17 cellular contexts compared by ENCODE assay signal in genomic region chr16:89268987-89269735, GRCh38. TPM values are rescaled to one million over a fixed set of nuclear protein-coding genes. Genes with fewer than 3 reads are reported as not detected.
DNase-seq lines count a peak whose midpoint lies in the region; ATAC-seq, FAIRE-seq and TF ChIP-seq lines count a peak whose summit lies in the region.
"Had no signal": no experiment of that assay in that cellular context is flagged by ENCODE, and none has a peak within 500 bp of the region (broad histone marks: within the 10 kb centered on the region; RNA-seq: fewer than 3 reads in every experiment).

No MANE protein-coding gene starts in this region.

- intact Hi-C loops in kidney (cut with DNase I): no loop called here

- no peaks in the 10 kb centered on the region for H3K27me3 Mint-ChIP-seq in activated CD8-positive, alpha-beta memory T cell treated with anti-CD3 and anti-CD28 coated beads, Interleukin-2, amount 10 ng/mL, durations not matched to agents 7 days and 5 days

- H3K9me3 Mint-ChIP-seq in activated CD8-positive, alpha-beta memory T cell treated with anti-CD3 and anti-CD28 coated beads, Interleukin-2, amount 10 ng/mL, durations not matched to agents 7 days and 5 days (ENCODE audit: low read depth): no peaks in the 10 kb centered on the region
- H3K9me3 Mint-ChIP-seq: activated naive CD4-positive, alpha-beta T cell treated with anti-CD3 and anti-CD28 coated beads for 36 hours had no signal

- no peaks in the 10 kb centered on the region for H3K4me1 Mint-ChIP-seq in activated CD8-positive, alpha-beta memory T cell treated with anti-CD3 and anti-CD28 coated beads, Interleukin-2, amount 10 ng/mL, durations not matched to agents 7 days and 5 days

- H3K9ac ChIP-seq in kidney (ENCODE audit: low read length in 2 of 2): no peak overlapping the region

- H3K4me3 ChIP-seq in astrocyte of the spinal cord (ENCODE audit: low read depth, low read length) (no peak overlapping the region), kidney (ENCODE audit: low read length in 2 of 2) (no peak overlapping the region)
- H3K4me3 ChIP-seq: uterus had no signal

- FAIRE-seq in kidney (lab: Jason Lieb, UNC): no peak
- FAIRE-seq: colon, islet of Langerhans had no signal

- CTCF ChIA-PET in activated CD8-positive, alpha-beta memory T cell treated with anti-CD3 and anti-CD28 coated beads, Interleukin-2, amount 10 ng/mL, durations not matched to agents 7 days and 5 days (lab: Charles Lee): interaction anchor here (0.5 to 1.5 kb wide), 3 partner anchors 19 to 977 kb away, joined by 3 to 5 read pairs (median 4); no protein-coding TSS in a partner anchor

- no peaks in the 10 kb centered on the region for H3K9me3 ChIP-seq in kidney (ENCODE audit: control insufficient read depth in 1 of 2, low read length in 2 of 2)
- H3K9me3 ChIP-seq: BE2C, uterus had no signal

- DNase-seq in A172 (ENCODE audit: low spot score) (peak; percentile 49), HCEC 1CT (peak; percentile 66), astrocyte of the spinal cord (ENCODE audit: low read depth, low spot score) (peak; percentile 31), kidney (peak; percentile 41), DMS 273 treated with DMSO at 0.1 percent for 48 hours (lab: John Stamatoyannopoulos, UW) (no peak)
- DNase-seq in activated CD8-positive, alpha-beta memory T cell treated with anti-CD3 and anti-CD28 coated beads, Interleukin-2, amount 10 ng/mL, durations not matched to agents 7 days and 5 days: no peak
- DNase-seq: activated naive CD4-positive, alpha-beta T cell treated with anti-CD3 and anti-CD28 coated beads for 36 hours; BE2C; DND-41; NCI-H187; NCI-H748 treated with DMSO at 0.1 percent for 48 hours; stimulated activated CD4-positive, alpha-beta T cell treated with anti-CD3 and anti-CD28 coated beads, Interleukin-4, amount 100 ng/mL, for 1 hour; uterus had no signal

- ATAC-seq in GM21515 (IDR thresholded peaks at IDR 0.05; ENCODE audit: unreplicated experiment) (no peak), GM19324 (IDR thresholded peaks at IDR 0.05; ENCODE audit: low FRiP score, unreplicated experiment) (no peak)
- no peak for ATAC-seq in activated CD8-positive, alpha-beta memory T cell treated with anti-CD3 and anti-CD28 coated beads, Interleukin-2, amount 10 ng/mL, durations not matched to agents 7 days and 5 days

- H3K27ac Mint-ChIP-seq in activated CD8-positive, alpha-beta memory T cell treated with anti-CD3 and anti-CD28 coated beads, Interleukin-2, amount 10 ng/mL, durations not matched to agents 7 days and 5 days: no peak overlapping the region
- H3K27ac Mint-ChIP-seq: activated naive CD4-positive, alpha-beta T cell treated with anti-CD3 and anti-CD28 coated beads for 36 hours had no signal

- H3K36me3 Mint-ChIP-seq in activated CD8-positive, alpha-beta memory T cell treated with anti-CD3 and anti-CD28 coated beads, Interleukin-2, amount 10 ng/mL, durations not matched to agents 7 days and 5 days: peaks cover 50% of the 10 kb centered on the region

- H3K4me1 ChIP-seq in kidney (ENCODE audit: control insufficient read depth in 1 of 2, insufficient read depth in 1 of 2, low read depth in 1 of 2, low read length in 2 of 2): peaks cover 0 to 4% of the 10 kb centered on the region in 2 donors
- H3K4me1 ChIP-seq: BE2C, uterus had no signal

- TF ChIP-seq CTCF in astrocyte of the spinal cord (IDR thresholded peaks at IDR 0.05; ENCODE audit: low read depth, low read length) (no peak), kidney (IDR thresholded peaks at IDR 0.05; ENCODE audit: borderline replicate concordance, extremely low read depth, insufficient read depth) (no peak)

- no peak overlapping the region for H3K4me3 Mint-ChIP-seq in activated CD8-positive, alpha-beta memory T cell treated with anti-CD3 and anti-CD28 coated beads, Interleukin-2, amount 10 ng/mL, durations not matched to agents 7 days and 5 days
- H3K4me3 Mint-ChIP-seq: activated naive CD4-positive, alpha-beta T cell treated with anti-CD3 and anti-CD28 coated beads for 36 hours had no signal

- H3K36me3 ChIP-seq in kidney (ENCODE audit: control insufficient read depth in 1 of 2, insufficient read depth in 2 of 2, low read length in 2 of 2): peaks cover 4 to 7% of the 10 kb centered on the region in 2 donors
- H3K36me3 ChIP-seq: uterus had no signal

- in situ Hi-C loops in astrocyte of the spinal cord (cut with HindIII; ENCODE audit: low sequenced_read_pairs): no loop called here

- H3K27ac ChIP-seq in kidney (ENCODE audit: low read depth in 2 of 2, low read length in 2 of 2): no peak overlapping the region
- H3K27ac ChIP-seq: uterus had no signal

RNA-seq across cellular contexts. Expression of gene ZNF778, which starts 51.7 kb away (rescaled TPM):
- total RNA-seq in A172 (2014; rRNA removed; shearing (Covaris generic)): 8.8 and 10.5 TPM in 2 replicates
- 12.7 TPM for total RNA-seq in kidney
- 2.2 TPM for polyA plus RNA-seq in kidney (ENCODE audit: insufficient read depth, low read depth, low replicate concordance)
- 1 to 10 TPM; 8.1 to 9.3 TPM for total RNA-seq in activated CD8-positive, alpha-beta memory T cell treated with anti-CD3 and anti-CD28 coated beads, Interleukin-2, amount 10 ng/mL, durations not matched to agents 7 days and 5 days

Comparison
In these comparisons a context has a peak if more than half of its experiments do, and no peak if none do; other contexts are left out.
1. DNase-seq: peak in A172 (single experiment), HCEC 1CT (single experiment), astrocyte of the spinal cord (single experiment) and kidney (single experiment); none in activated CD8-positive, alpha-beta memory T cell treated with anti-CD3 and anti-CD28 coated beads, Interleukin-2, amount 10 ng/mL, durations not matched to agents 7 days and 5 days (single experiment) and DMS 273 treated with DMSO at 0.1 percent for 48 hours (single experiment).